1 cellular context compared by ENCODE assay signal in the genomic region with DNA sequence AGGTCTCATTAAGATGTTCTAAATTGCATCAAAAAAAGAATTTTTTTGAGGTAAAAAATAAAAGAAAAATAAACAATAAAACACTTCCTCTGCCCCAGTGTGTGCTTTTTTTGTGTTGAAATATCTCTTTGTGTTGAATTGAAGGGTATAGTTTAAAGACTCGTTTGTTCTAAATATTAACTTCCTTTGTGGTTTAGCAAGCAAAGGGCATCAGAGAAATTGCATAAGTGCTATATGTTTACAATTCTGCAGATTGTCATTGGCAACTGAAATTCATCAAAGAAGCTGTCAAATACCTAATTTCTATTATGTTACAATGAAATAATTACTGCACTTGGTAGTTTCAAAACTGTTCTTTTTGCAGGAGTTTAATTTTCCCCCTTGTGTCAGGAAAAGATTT.
TF ChIP-seq lines count a peak whose summit lies in the region.

No MANE protein-coding gene starts in this region.

TF ChIP-seq in HepG2, 621 proteins besides CTCF, POLR2A, EP300 and RAD21 (continued from another document and continues in another):
- TF ChIP-seq, protein P1, sequence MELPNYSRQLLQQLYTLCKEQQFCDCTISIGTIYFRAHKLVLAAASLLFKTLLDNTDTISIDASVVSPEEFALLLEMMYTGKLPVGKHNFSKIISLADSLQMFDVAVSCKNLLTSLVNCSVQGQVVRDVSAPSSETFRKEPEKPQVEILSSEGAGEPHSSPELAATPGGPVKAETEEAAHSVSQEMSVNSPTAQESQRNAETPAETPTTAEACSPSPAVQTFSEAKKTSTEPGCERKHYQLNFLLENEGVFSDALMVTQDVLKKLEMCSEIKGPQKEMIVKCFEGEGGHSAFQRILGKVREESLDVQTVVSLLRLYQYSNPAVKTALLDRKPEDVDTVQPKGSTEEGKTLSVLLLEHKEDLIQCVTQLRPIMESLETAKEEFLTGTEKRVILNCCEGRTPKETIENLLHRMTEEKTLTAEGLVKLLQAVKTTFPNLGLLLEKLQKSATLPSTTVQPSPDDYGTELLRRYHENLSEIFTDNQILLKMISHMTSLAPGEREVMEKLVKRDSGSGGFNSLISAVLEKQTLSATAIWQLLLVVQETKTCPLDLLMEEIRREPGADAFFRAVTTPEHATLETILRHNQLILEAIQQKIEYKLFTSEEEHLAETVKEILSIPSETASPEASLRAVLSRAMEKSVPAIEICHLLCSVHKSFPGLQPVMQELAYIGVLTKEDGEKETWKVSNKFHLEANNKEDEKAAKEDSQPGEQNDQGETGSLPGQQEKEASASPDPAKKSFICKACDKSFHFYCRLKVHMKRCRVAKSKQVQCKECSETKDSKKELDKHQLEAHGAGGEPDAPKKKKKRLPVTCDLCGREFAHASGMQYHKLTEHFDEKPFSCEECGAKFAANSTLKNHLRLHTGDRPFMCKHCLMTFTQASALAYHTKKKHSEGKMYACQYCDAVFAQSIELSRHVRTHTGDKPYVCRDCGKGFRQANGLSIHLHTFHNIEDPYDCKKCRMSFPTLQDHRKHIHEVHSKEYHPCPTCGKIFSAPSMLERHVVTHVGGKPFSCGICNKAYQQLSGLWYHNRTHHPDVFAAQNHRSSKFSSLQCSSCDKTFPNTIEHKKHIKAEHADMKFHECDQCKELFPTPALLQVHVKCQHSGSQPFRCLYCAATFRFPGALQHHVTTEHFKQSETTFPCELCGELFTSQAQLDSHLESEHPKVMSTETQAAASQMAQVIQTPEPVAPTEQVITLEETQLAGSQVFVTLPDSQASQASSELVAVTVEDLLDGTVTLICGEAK (IDR thresholded peaks at IDR 0.05) = no peak
- TF ChIP-seq, protein P1 (CRISPR knock-in tag; IDR thresholded peaks at IDR 0.05) = no peak
- TF ChIP-seq, protein P2, sequence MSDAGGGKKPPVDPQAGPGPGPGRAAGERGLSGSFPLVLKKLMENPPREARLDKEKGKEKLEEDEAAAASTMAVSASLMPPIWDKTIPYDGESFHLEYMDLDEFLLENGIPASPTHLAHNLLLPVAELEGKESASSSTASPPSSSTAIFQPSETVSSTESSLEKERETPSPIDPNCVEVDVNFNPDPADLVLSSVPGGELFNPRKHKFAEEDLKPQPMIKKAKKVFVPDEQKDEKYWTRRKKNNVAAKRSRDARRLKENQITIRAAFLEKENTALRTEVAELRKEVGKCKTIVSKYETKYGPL (CRISPR knock-in tag; IDR thresholded peaks at IDR 0.05) = no peak
- TF ChIP-seq, protein P3, sequence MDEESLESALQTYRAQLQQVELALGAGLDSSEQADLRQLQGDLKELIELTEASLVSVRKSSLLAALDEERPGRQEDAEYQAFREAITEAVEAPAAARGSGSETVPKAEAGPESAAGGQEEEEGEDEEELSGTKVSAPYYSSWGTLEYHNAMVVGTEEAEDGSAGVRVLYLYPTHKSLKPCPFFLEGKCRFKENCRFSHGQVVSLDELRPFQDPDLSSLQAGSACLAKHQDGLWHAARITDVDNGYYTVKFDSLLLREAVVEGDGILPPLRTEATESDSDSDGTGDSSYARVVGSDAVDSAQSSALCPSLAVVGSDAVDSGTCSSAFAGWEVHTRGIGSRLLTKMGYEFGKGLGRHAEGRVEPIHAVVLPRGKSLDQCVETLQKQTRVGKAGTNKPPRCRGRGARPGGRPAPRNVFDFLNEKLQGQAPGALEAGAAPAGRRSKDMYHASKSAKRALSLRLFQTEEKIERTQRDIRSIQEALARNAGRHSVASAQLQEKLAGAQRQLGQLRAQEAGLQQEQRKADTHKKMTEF (CRISPR knock-in tag; IDR thresholded peaks at IDR 0.05) = no peak; the same call in 1 of the 2 replicates
- no peak for TF ChIP-seq HNF4G (IDR thresholded peaks at IDR 0.05; ENCODE audit: borderline replicate concordance, low read depth, low read length)
- TF ChIP-seq HNF4G (CRISPR knock-in tag; IDR thresholded peaks at IDR 0.05; ENCODE audit: borderline replicate concordance, low read depth) = no peak
- TF ChIP-seq ZSCAN29 (CRISPR knock-in tag; conservative IDR thresholded peaks at IDR 0.05) = no peak
- TF ChIP-seq, protein P4, sequence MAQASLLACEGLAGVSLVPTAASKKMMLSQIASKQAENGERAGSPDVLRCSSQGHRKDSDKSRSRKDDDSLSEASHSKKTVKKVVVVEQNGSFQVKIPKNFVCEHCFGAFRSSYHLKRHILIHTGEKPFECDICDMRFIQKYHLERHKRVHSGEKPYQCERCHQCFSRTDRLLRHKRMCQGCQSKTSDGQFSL (CRISPR knock-in tag; IDR thresholded peaks at IDR 0.05) = no peak
- TF ChIP-seq, protein P5, sequence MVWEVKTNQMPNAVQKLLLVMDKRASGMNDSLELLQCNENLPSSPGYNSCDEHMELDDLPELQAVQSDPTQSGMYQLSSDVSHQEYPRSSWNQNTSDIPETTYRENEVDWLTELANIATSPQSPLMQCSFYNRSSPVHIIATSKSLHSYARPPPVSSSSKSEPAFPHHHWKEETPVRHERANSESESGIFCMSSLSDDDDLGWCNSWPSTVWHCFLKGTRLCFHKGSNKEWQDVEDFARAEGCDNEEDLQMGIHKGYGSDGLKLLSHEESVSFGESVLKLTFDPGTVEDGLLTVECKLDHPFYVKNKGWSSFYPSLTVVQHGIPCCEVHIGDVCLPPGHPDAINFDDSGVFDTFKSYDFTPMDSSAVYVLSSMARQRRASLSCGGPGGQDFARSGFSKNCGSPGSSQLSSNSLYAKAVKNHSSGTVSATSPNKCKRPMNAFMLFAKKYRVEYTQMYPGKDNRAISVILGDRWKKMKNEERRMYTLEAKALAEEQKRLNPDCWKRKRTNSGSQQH (CRISPR knock-in tag; IDR thresholded peaks at IDR 0.05; ENCODE audit: low read depth) = no peak
- TF ChIP-seq, protein P6, sequence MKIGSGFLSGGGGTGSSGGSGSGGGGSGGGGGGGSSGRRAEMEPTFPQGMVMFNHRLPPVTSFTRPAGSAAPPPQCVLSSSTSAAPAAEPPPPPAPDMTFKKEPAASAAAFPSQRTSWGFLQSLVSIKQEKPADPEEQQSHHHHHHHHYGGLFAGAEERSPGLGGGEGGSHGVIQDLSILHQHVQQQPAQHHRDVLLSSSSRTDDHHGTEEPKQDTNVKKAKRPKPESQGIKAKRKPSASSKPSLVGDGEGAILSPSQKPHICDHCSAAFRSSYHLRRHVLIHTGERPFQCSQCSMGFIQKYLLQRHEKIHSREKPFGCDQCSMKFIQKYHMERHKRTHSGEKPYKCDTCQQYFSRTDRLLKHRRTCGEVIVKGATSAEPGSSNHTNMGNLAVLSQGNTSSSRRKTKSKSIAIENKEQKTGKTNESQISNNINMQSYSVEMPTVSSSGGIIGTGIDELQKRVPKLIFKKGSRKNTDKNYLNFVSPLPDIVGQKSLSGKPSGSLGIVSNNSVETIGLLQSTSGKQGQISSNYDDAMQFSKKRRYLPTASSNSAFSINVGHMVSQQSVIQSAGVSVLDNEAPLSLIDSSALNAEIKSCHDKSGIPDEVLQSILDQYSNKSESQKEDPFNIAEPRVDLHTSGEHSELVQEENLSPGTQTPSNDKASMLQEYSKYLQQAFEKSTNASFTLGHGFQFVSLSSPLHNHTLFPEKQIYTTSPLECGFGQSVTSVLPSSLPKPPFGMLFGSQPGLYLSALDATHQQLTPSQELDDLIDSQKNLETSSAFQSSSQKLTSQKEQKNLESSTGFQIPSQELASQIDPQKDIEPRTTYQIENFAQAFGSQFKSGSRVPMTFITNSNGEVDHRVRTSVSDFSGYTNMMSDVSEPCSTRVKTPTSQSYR (CRISPR knock-in tag; IDR thresholded peaks at IDR 0.05; ENCODE audit: borderline replicate concordance) = no peak
- no peak for TF ChIP-seq ZNF329 (CRISPR knock-in tag; IDR thresholded peaks at IDR 0.05; ENCODE audit: low read depth)
- 0 out of 2 replicates have a peak, but pooled peaks have one; percentile 11 for TF ChIP-seq NR2F6 (IDR thresholded peaks at IDR 0.05)
- no peak for TF ChIP-seq NR2F6 (CRISPR knock-in tag; IDR thresholded peaks at IDR 0.05)
- no peak for TF ChIP-seq ZEB1 (IDR thresholded peaks at IDR 0.05; ENCODE audit: insufficient replicate concordance, low read depth)
- TF ChIP-seq CREM (IDR thresholded peaks at IDR 0.05) = peak; percentile 70
- TF ChIP-seq CREM (CRISPR knock-in tag; IDR thresholded peaks at IDR 0.05) = no peak
- peak; percentile 41; the same call in 1 of the 2 replicates for TF ChIP-seq CEBPG (CRISPR knock-in tag; IDR thresholded peaks at IDR 0.05)
- TF ChIP-seq RFXANK (CRISPR knock-in tag; IDR thresholded peaks at IDR 0.05) = no peak
- TF ChIP-seq ZBTB1 (CRISPR knock-in tag; IDR thresholded peaks at IDR 0.05; ENCODE audit: borderline replicate concordance) = no peak
- no peak for TF ChIP-seq HNRNPK (IDR thresholded peaks at IDR 0.05; ENCODE audit: low read depth, low read length, poor library complexity, severe bottlenecking)
- TF ChIP-seq, protein P7, sequence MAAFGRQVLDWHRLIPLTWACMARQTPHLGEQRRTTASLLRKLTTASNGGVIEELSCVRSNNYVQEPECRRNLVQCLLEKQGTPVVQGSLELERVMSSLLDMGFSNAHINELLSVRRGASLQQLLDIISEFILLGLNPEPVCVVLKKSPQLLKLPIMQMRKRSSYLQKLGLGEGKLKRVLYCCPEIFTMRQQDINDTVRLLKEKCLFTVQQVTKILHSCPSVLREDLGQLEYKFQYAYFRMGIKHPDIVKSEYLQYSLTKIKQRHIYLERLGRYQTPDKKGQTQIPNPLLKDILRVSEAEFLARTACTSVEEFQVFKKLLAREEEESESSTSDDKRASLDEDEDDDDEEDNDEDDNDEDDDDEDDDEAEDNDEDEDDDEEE (CRISPR knock-in tag; IDR thresholded peaks at IDR 0.05) = no peak
- no peak for TF ChIP-seq ZNF547 (CRISPR knock-in tag; IDR thresholded peaks at IDR 0.05)
- no peak for TF ChIP-seq JUN (CRISPR knock-in tag; IDR thresholded peaks at IDR 0.05)
- TF ChIP-seq RFX5 (IDR thresholded peaks at IDR 0.05; ENCODE audit: low read depth, low read length) = no peak
- no peak for TF ChIP-seq MAF1 (CRISPR knock-in tag; IDR thresholded peaks at IDR 0.05; ENCODE audit: borderline replicate concordance)
- TF ChIP-seq, protein P8, sequence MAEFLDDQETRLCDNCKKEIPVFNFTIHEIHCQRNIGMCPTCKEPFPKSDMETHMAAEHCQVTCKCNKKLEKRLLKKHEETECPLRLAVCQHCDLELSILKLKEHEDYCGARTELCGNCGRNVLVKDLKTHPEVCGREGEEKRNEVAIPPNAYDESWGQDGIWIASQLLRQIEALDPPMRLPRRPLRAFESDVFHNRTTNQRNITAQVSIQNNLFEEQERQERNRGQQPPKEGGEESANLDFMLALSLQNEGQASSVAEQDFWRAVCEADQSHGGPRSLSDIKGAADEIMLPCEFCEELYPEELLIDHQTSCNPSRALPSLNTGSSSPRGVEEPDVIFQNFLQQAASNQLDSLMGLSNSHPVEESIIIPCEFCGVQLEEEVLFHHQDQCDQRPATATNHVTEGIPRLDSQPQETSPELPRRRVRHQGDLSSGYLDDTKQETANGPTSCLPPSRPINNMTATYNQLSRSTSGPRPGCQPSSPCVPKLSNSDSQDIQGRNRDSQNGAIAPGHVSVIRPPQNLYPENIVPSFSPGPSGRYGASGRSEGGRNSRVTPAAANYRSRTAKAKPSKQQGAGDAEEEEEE (CRISPR knock-in tag; IDR thresholded peaks at IDR 0.05; ENCODE audit: borderline replicate concordance) = no peak
- no peak for TF ChIP-seq NFE2L1 (CRISPR knock-in tag; IDR thresholded peaks at IDR 0.05; ENCODE audit: borderline replicate concordance)
- TF ChIP-seq FOXC1 (CRISPR knock-in tag; IDR thresholded peaks at IDR 0.05; ENCODE audit: borderline replicate concordance) = no peak
- no peak for TF ChIP-seq SAP130 (CRISPR knock-in tag; IDR thresholded peaks at IDR 0.05; ENCODE audit: low read depth)
- no peak for TF ChIP-seq NFATC3 (CRISPR knock-in tag; IDR thresholded peaks at IDR 0.05)
- TF ChIP-seq ZFP62 (CRISPR knock-in tag; IDR thresholded peaks at IDR 0.05) = no peak
- TF ChIP-seq U2AF1 (optimal IDR thresholded peaks at IDR 0.05; ENCODE audit: low read depth, low read length) = no peak
- TF ChIP-seq U2AF2 (IDR thresholded peaks at IDR 0.05; ENCODE audit: low read depth, low read length) = no peak
- TF ChIP-seq ZNF264 (CRISPR knock-in tag; IDR thresholded peaks at IDR 0.05) = no peak
- no peak for TF ChIP-seq JUND (CRISPR knock-in tag; IDR thresholded peaks at IDR 0.05)
- TF ChIP-seq TCF7L2 (IDR thresholded peaks at IDR 0.05; ENCODE audit: low read depth, low read length) = 0 out of 2 replicates have a peak, but pooled peaks have one; percentile 16
- TF ChIP-seq, protein P9, sequence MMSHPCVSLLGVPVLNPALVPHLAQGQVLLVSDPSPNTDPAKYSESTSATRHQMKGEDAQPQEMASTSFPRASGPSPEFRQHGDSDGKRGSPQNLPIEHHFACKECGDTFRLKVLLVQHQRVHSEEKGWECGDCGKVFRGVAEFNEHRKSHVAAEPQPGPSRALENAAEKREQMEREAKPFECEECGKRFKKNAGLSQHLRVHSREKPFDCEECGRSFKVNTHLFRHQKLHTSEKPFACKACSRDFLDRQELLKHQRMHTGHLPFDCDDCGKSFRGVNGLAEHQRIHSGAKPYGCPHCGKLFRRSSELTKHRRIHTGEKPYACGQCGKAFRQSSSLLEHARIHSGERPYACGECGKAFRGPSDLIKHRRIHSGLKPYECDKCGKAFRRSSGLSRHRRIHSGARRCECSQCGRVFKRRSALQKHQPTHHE (CRISPR knock-in tag; IDR thresholded peaks at IDR 0.05; ENCODE audit: borderline replicate concordance) = no peak
- no peak for TF ChIP-seq ZNF773 (CRISPR knock-in tag; IDR thresholded peaks at IDR 0.05; ENCODE audit: borderline replicate concordance)
- TF ChIP-seq SRSF4 (IDR thresholded peaks at IDR 0.05; ENCODE audit: low read depth, low read length, poor library complexity, severe bottlenecking) = no peak
- no peak for TF ChIP-seq ZNF766 (CRISPR knock-in tag; IDR thresholded peaks at IDR 0.05; ENCODE audit: borderline replicate concordance)
- TF ChIP-seq HOXA3 (CRISPR knock-in tag; IDR thresholded peaks at IDR 0.05) = no peak
- no peak for TF ChIP-seq RXRB (CRISPR knock-in tag; IDR thresholded peaks at IDR 0.05; ENCODE audit: borderline replicate concordance)
- no peak for TF ChIP-seq ZNF879 (CRISPR knock-in tag; IDR thresholded peaks at IDR 0.05)
- TF ChIP-seq SYNCRIP (IDR thresholded peaks at IDR 0.05; ENCODE audit: insufficient read depth, low read depth, low read length) = no peak
